In the genomic region with DNA sequence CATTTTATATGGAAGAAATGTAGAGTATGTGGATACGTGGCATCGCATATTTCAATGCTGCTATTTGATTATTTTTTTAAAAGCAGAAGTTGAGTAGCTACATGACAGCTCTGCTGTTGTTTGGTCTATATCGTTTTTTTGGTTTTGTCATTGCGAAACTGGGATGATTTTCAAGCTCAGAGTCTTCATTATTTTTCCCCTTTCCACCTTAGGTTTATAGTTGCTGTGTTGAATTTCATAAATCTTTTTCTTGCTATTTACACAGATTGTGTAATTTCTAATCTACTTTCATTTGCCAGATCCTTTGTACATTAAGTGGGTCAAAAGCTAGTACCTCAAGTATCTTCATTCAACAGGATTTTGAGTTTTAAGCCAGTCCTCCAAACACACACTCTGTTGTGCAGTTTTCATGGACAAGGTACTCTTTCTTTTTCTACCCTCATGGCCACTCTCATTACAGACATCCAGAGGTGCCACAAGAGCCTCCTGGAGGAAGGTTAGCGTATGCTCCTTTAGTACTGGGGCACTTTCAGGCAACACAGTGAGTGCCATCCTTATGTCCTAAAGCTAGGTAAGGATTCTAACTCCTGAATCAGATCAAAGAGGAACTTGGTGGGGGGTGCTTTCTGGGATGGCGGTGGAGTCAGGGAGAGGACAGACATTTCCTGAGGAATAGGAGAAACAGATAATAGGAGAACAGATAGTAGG, we compare ENCODE assay signal across 13 cellular contexts.
"Had no signal": no experiment of that assay in that cellular context is flagged by ENCODE, and none has a peak within 500 bp of the region (broad histone marks: within the 10 kb centered on the region; RNA-seq: fewer than 3 reads in every experiment).

No MANE protein-coding gene starts in this region.

- H3K27ac ChIP-seq: ascending aorta, breast epithelium, right lobe of liver had no signal

- ATAC-seq: left ventricle myocardium superior; right lobe of liver; stimulated activated naive CD8-positive, alpha-beta T cell treated with anti-CD3 and anti-CD28 coated beads, Interleukin-15, Interleukin-2, amounts not matched to agents 100 U/mL and 50 U/mL, for 24 hours had no signal

- DNase-seq: activated CD4-positive, alpha-beta T cell treated with anti-CD3 and anti-CD28 coated beads, Interleukin-2, amount 50 U/mL, for 1 hour; activated CD8-positive, alpha-beta memory T cell treated with anti-CD3 and anti-CD28 coated beads for 24 hours; activated naive CD8-positive, alpha-beta T cell treated with anti-CD3 and anti-CD28 coated beads, Interleukin-2, amount 10 ng/mL, durations not matched to agents 7 days and 5 days; cerebellar nuclear complex; effector CD8-positive, alpha-beta T cell; kidney; left ventricle myocardium superior; mesendoderm; right lobe of liver; stimulated activated naive CD8-positive, alpha-beta T cell treated with anti-CD3 and anti-CD28 coated beads, Interleukin-15, Interleukin-2, amounts not matched to agents 100 U/mL and 50 U/mL, for 24 hours; T-helper 2 cell had no signal

- H3K4me3 ChIP-seq: ascending aorta, breast epithelium, right lobe of liver had no signal

- H3K36me3 ChIP-seq: ascending aorta, breast epithelium, right lobe of liver had no signal

- H3K4me1 ChIP-seq: ascending aorta, breast epithelium, right lobe of liver had no signal

- H3K9me3 ChIP-seq: ascending aorta, breast epithelium, right lobe of liver had no signal

- H3K27me3 ChIP-seq: ascending aorta, breast epithelium, right lobe of liver had no signal
